Comparison of ENCODE assay signal across 27 cellular contexts in genomic region chr12:111250251-111250881, GRCh38.
"Had no signal": no experiment of that assay in that cellular context is flagged by ENCODE, and none has a peak within 500 bp of the region (broad histone marks: within the 10 kb centered on the region; RNA-seq: fewer than 3 reads in every experiment).

No MANE protein-coding gene starts in this region.

- H3K27ac Mint-ChIP-seq: activated CD4-positive, alpha-beta memory T cell treated with anti-CD3 and anti-CD28 coated beads, Interleukin-2, amount 10 ng/mL, durations not matched to agents 7 days and 5 days; activated CD4-positive, alpha-beta T cell treated with anti-CD3 and anti-CD28 coated beads, Interleukin-2, amount 10 ng/mL, durations not matched to agents 7 days and 5 days; activated naive CD4-positive, alpha-beta T cell treated with anti-CD3 and anti-CD28 coated beads, Interleukin-2, amount 10 ng/mL, durations not matched to agents 7 days and 5 days; activated naive CD4-positive, alpha-beta T cell treated with anti-CD3 and anti-CD28 coated beads, Interleukin-2, amount 50 U/mL, for 72 hours; activated naive CD8-positive, alpha-beta T cell treated with anti-CD3 and anti-CD28 coated beads, Interleukin-2, amount 10 ng/mL, durations not matched to agents 7 days and 5 days; activated T-cell treated with anti-CD3 and anti-CD28 coated beads, Interleukin-2, amount 50 U/mL, for 24 hours; activated T-cell treated with anti-CD3 and anti-CD28 coated beads, Interleukin-2, amount 50 U/mL, for 72 hours; dendritic cell treated with granulocyte-macrophage colony-stimulating factor and Interleukin-4, amounts not matched to agents 40 ng/mL and 50 ng/mL, for 4 days; endodermal cell had no signal

- H3K9me3 Mint-ChIP-seq: activated CD4-positive, alpha-beta memory T cell treated with anti-CD3 and anti-CD28 coated beads, Interleukin-2, amount 10 ng/mL, durations not matched to agents 7 days and 5 days; activated CD4-positive, alpha-beta T cell treated with anti-CD3 and anti-CD28 coated beads, Interleukin-2, amount 10 ng/mL, durations not matched to agents 7 days and 5 days; activated naive CD4-positive, alpha-beta T cell treated with anti-CD3 and anti-CD28 coated beads, Interleukin-2, amount 10 ng/mL, durations not matched to agents 7 days and 5 days; activated naive CD4-positive, alpha-beta T cell treated with anti-CD3 and anti-CD28 coated beads, Interleukin-2, amount 50 U/mL, for 72 hours; activated naive CD8-positive, alpha-beta T cell treated with anti-CD3 and anti-CD28 coated beads, Interleukin-2, amount 10 ng/mL, durations not matched to agents 7 days and 5 days; activated T-cell treated with anti-CD3 and anti-CD28 coated beads, Interleukin-2, amount 50 U/mL, for 24 hours; activated T-cell treated with anti-CD3 and anti-CD28 coated beads, Interleukin-2, amount 50 U/mL, for 72 hours; central memory CD8-positive, alpha-beta T cell; dendritic cell treated with granulocyte-macrophage colony-stimulating factor and Interleukin-4, amounts not matched to agents 40 ng/mL and 50 ng/mL, for 4 days; endodermal cell; WTC11 had no signal

- H3K4me3 ChIP-seq: ascending aorta, coronary artery, dorsolateral prefrontal cortex had no signal

- DNase-seq: activated CD4-positive, alpha-beta memory T cell treated with anti-CD3 and anti-CD28 coated beads, Interleukin-2, amount 10 ng/mL, durations not matched to agents 7 days and 5 days; activated CD4-positive, alpha-beta T cell treated with anti-CD3 and anti-CD28 coated beads for 1 hour; activated CD4-positive, alpha-beta T cell treated with anti-CD3 and anti-CD28 coated beads for 4 hours; activated CD4-positive, alpha-beta T cell treated with anti-CD3 and anti-CD28 coated beads, Interleukin-2, amount 10 ng/mL, durations not matched to agents 7 days and 5 days; activated CD4-positive, alpha-beta T cell treated with anti-CD3 and anti-CD28 coated beads, Interleukin-2, amount 50 U/mL, for 4 hours; activated CD8-positive, alpha-beta memory T cell treated with anti-CD3 and anti-CD28 coated beads, Interleukin-2, amount 50 U/mL, for 48 hours; activated gamma-delta T cell; activated naive CD4-positive, alpha-beta T cell; activated naive CD4-positive, alpha-beta T cell treated with anti-CD3 and anti-CD28 coated beads, Interleukin-2, amount 10 ng/mL, durations not matched to agents 7 days and 5 days; activated naive CD8-positive, alpha-beta T cell treated with anti-CD3 and anti-CD28 coated beads, Interleukin-2, amount 10 ng/mL, durations not matched to agents 7 days and 5 days; activated T-cell treated with anti-CD3 and anti-CD28 coated beads for 4 hours; activated T-cell treated with anti-CD3 and anti-CD28 coated beads, Interleukin-2, amount 50 U/mL, for 24 hours; activated T-cell treated with anti-CD3 and anti-CD28 coated beads, Interleukin-2, amount 50 U/mL, for 72 hours; brain microvascular endothelial cell; dorsolateral prefrontal cortex; effector memory CD4-positive, alpha-beta T cell; endodermal cell; foreskin fibroblast; head of caudate nucleus; T-helper 2 cell had no signal

- H3K4me1 ChIP-seq: ascending aorta had no signal

- H3K27ac ChIP-seq: ascending aorta, brain microvascular endothelial cell, coronary artery, VCaP had no signal

- H3K4me3 Mint-ChIP-seq: activated CD4-positive, alpha-beta memory T cell treated with anti-CD3 and anti-CD28 coated beads, Interleukin-2, amount 10 ng/mL, durations not matched to agents 7 days and 5 days; activated CD4-positive, alpha-beta T cell treated with anti-CD3 and anti-CD28 coated beads, Interleukin-2, amount 10 ng/mL, durations not matched to agents 7 days and 5 days; activated naive CD4-positive, alpha-beta T cell treated with anti-CD3 and anti-CD28 coated beads, Interleukin-2, amount 10 ng/mL, durations not matched to agents 7 days and 5 days; activated naive CD8-positive, alpha-beta T cell treated with anti-CD3 and anti-CD28 coated beads, Interleukin-2, amount 10 ng/mL, durations not matched to agents 7 days and 5 days; activated T-cell treated with anti-CD3 and anti-CD28 coated beads, Interleukin-2, amount 50 U/mL, for 24 hours; activated T-cell treated with anti-CD3 and anti-CD28 coated beads, Interleukin-2, amount 50 U/mL, for 72 hours; central memory CD8-positive, alpha-beta T cell; dendritic cell treated with granulocyte-macrophage colony-stimulating factor and Interleukin-4, amounts not matched to agents 40 ng/mL and 50 ng/mL, for 4 days; endodermal cell; WTC11 had no signal

- H3K4me1 Mint-ChIP-seq: activated CD4-positive, alpha-beta memory T cell treated with anti-CD3 and anti-CD28 coated beads, Interleukin-2, amount 10 ng/mL, durations not matched to agents 7 days and 5 days; activated CD4-positive, alpha-beta T cell treated with anti-CD3 and anti-CD28 coated beads, Interleukin-2, amount 10 ng/mL, durations not matched to agents 7 days and 5 days; activated naive CD4-positive, alpha-beta T cell treated with anti-CD3 and anti-CD28 coated beads, Interleukin-2, amount 10 ng/mL, durations not matched to agents 7 days and 5 days; activated naive CD8-positive, alpha-beta T cell treated with anti-CD3 and anti-CD28 coated beads, Interleukin-2, amount 10 ng/mL, durations not matched to agents 7 days and 5 days; central memory CD8-positive, alpha-beta T cell; WTC11 had no signal

- H3K36me3 ChIP-seq: ascending aorta, brain microvascular endothelial cell had no signal

- H3K27me3 ChIP-seq: ascending aorta, brain microvascular endothelial cell had no signal

- H3K36me3 Mint-ChIP-seq: activated naive CD4-positive, alpha-beta T cell treated with anti-CD3 and anti-CD28 coated beads, Interleukin-2, amount 10 ng/mL, durations not matched to agents 7 days and 5 days; activated naive CD4-positive, alpha-beta T cell treated with anti-CD3 and anti-CD28 coated beads, Interleukin-2, amount 50 U/mL, for 72 hours; activated naive CD8-positive, alpha-beta T cell treated with anti-CD3 and anti-CD28 coated beads, Interleukin-2, amount 10 ng/mL, durations not matched to agents 7 days and 5 days; WTC11 had no signal

- H3K27me3 Mint-ChIP-seq: activated CD4-positive, alpha-beta T cell treated with anti-CD3 and anti-CD28 coated beads, Interleukin-2, amount 10 ng/mL, durations not matched to agents 7 days and 5 days had no signal
